Comparison of ENCODE assay signal across 1 cellular context in genomic region chr19:54460230-54461005, GRCh38.
A peak's percentile ranks its signal among the peaks of the same experiment; 100 is the strongest.
TF ChIP-seq lines count a peak whose summit lies in the region.

No MANE protein-coding gene starts in this region.

TF ChIP-seq in HepG2, 621 proteins besides CTCF, POLR2A, EP300 and RAD21:
- TF ChIP-seq ZNF687 (CRISPR knock-in tag; IDR thresholded peaks at IDR 0.05) (0 out of 2 replicates have a peak, but pooled peaks have one; percentile 12), TAF15 (IDR thresholded peaks at IDR 0.05; ENCODE audit: low read depth, low read length, poor library complexity, severe bottlenecking) (no peak), AGO2 (optimal IDR thresholded peaks at IDR 0.05; ENCODE audit: low read depth, low read length) (peak; percentile 89), AGO1 (IDR thresholded peaks at IDR 0.05; ENCODE audit: low read depth, low read length, poor library complexity, severe bottlenecking) (peak; percentile 66), ZNF614 (CRISPR knock-in tag; IDR thresholded peaks at IDR 0.05; ENCODE audit: borderline replicate concordance) (no peak), STAG1 (CRISPR knock-in tag; IDR thresholded peaks at IDR 0.05) (no peak), FLYWCH1 (CRISPR knock-in tag; IDR thresholded peaks at IDR 0.05) (no peak), AKAP8 (CRISPR knock-in tag; IDR thresholded peaks at IDR 0.05) (0 out of 2 replicates have a peak, but pooled peaks have one; percentile 8), CENPT (CRISPR knock-in tag; IDR thresholded peaks at IDR 0.05; ENCODE audit: low read depth) (0 out of 2 replicates have a peak, but pooled peaks have one; percentile 7), RBFOX2 (IDR thresholded peaks at IDR 0.05; ENCODE audit: low read depth, low read length) (peak; percentile 73)
